Comparison of ENCODE assay signal across 9 cellular contexts in the genomic region with DNA sequence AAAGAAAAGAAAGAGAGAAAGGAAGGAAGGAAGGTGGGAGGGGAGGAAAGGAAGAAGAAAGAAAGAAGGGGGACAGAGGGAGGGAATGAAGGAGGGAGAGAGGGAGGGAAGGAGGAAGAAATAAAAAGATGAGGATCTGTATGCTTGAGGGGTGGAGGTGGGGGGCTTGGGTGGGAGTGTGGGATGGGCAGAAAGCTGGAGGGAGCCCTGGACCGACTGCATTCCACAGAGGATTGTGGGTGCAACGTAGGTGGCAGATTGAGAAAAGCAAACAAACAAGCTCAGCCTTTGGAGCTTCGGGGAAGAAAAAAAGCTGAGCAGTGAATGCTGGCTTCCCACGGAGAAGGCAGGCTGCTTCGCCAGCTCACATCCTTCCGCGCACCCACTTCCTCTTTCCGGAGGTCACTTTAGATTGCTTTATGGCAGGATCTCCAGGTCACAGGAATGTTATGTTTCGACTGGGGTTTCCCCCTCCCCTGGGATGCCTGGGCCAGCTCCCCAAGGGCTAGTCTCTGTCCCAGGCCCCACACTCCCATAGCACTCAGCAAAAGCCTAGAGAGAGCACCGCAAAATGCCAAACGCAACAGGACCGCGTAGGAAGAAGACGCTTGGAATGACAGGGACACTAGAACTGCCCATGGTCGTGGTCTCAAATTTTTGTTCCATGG. TPM values are rescaled to one million over a fixed set of nuclear protein-coding genes. Genes with fewer than 3 reads are reported as not detected.
DNase-seq lines count a peak whose midpoint lies in the region; ATAC-seq and TF ChIP-seq lines count a peak whose summit lies in the region.
"Had no signal": no experiment of that assay in that cellular context is flagged by ENCODE, and none has a peak within 500 bp of the region (broad histone marks: within the 10 kb centered on the region; RNA-seq: fewer than 3 reads in every experiment).

No MANE protein-coding gene starts in this region.

- no peak overlapping the region for H3K27ac ChIP-seq in iPS-18a (ENCODE audit: low read length)
- no peak overlapping the region for H3K27ac ChIP-seq in gastrocnemius medialis

- H3K9me3 ChIP-seq in iPS-18a (ENCODE audit: control insufficient read depth, low read depth, low read length) (no peaks in the 10 kb centered on the region), gastrocnemius medialis (no peaks in the 10 kb centered on the region)
- H3K9me3 ChIP-seq: uterus had no signal

- peak overlapping the region; percentile 39 for H3K4me3 ChIP-seq in iPS-18a (ENCODE audit: low read length)
- H3K4me3 ChIP-seq in gastrocnemius medialis = peak overlapping the region in 3 of 4 donors; percentile 17 to 31 (median 27)

- H3K27me3 Mint-ChIP-seq in T-helper 1 cell treated with Interleukin-12 subunit alpha and Interleukin-12 subunit beta and Interleukin-4 antibody, amounts not matched to agents 30 μg/mL and 1 μg/mL, for 36 hours (ENCODE audit: low read depth) = no peaks in the 10 kb centered on the region
- peaks cover 3% of the 10 kb centered on the region for H3K27me3 Mint-ChIP-seq in brain

- intact Hi-C loops in gastrocnemius medialis (cut with DNase I; ENCODE audit: low total_unique reads) = no loop called here

- H3K4me1 Mint-ChIP-seq in T-helper 1 cell treated with Interleukin-12 subunit alpha and Interleukin-12 subunit beta and Interleukin-4 antibody, amounts not matched to agents 30 μg/mL and 1 μg/mL, for 36 hours (ENCODE audit: low read depth) = peaks cover 13% of the 10 kb centered on the region
- peaks cover 18% of the 10 kb centered on the region for H3K4me1 Mint-ChIP-seq in brain

- TF ChIP-seq CTCF in brain (conservative IDR thresholded peaks at IDR 0.05) = no peak
- no peak for TF ChIP-seq CTCF in gastrocnemius medialis (IDR thresholded peaks at IDR 0.05 in 4 of 5, conservative IDR thresholded peaks at IDR 0.05 in 1 of 5)

- H3K36me3 ChIP-seq in iPS-18a (ENCODE audit: control insufficient read depth, low read depth, low read length) (no peaks in the 10 kb centered on the region), gastrocnemius medialis (no peaks in the 10 kb centered on the region)
- H3K36me3 ChIP-seq: uterus had no signal

- no peaks in the 10 kb centered on the region for H3K27me3 ChIP-seq in iPS-18a (ENCODE audit: control insufficient read depth, insufficient read depth, low read length)
- no peaks in the 10 kb centered on the region for H3K27me3 ChIP-seq in gastrocnemius medialis
- H3K27me3 ChIP-seq: uterus had no signal

- ATAC-seq in gastrocnemius medialis = no peak
- ATAC-seq in GM21360 (IDR thresholded peaks at IDR 0.05; ENCODE audit: unreplicated experiment) = no peak
- no peak for ATAC-seq in GM21717 (IDR thresholded peaks at IDR 0.05; ENCODE audit: unreplicated experiment)

- no peak for TF ChIP-seq POLR2A in gastrocnemius medialis (IDR thresholded peaks at IDR 0.05)

- no peak overlapping the region for H3K9ac ChIP-seq in iPS-18a (ENCODE audit: low read length)

- DNase-seq in T-helper 1 cell (no peak), NCI-H2227 (lab: John Stamatoyannopoulos, UW; ENCODE audit: unreplicated experiment) (peak; percentile 53), gastrocnemius medialis (peak; percentile 4 to 13)

- no peaks in the 10 kb centered on the region for H3K36me3 Mint-ChIP-seq in T-helper 1 cell treated with Interleukin-12 subunit alpha and Interleukin-12 subunit beta and Interleukin-4 antibody, amounts not matched to agents 30 μg/mL and 1 μg/mL, for 36 hours (ENCODE audit: low read depth)
- H3K36me3 Mint-ChIP-seq in brain = no peaks in the 10 kb centered on the region

- H3K27ac Mint-ChIP-seq in T-helper 1 cell treated with Interleukin-12 subunit alpha and Interleukin-12 subunit beta and Interleukin-4 antibody, amounts not matched to agents 30 μg/mL and 1 μg/mL, for 36 hours = peak overlapping the region; percentile 68
- H3K27ac Mint-ChIP-seq in brain = peak overlapping the region; percentile 61 to 92 (median 79)

- peak overlapping the region; percentile 57 for H3K4me3 Mint-ChIP-seq in T-helper 1 cell treated with Interleukin-12 subunit alpha and Interleukin-12 subunit beta and Interleukin-4 antibody, amounts not matched to agents 30 μg/mL and 1 μg/mL, for 36 hours
- H3K4me3 Mint-ChIP-seq in brain = peak overlapping the region; percentile 43 to 72 (median 59)

- no peaks in the 10 kb centered on the region for H3K9me3 Mint-ChIP-seq in T-helper 1 cell treated with Interleukin-12 subunit alpha and Interleukin-12 subunit beta and Interleukin-4 antibody, amounts not matched to agents 30 μg/mL and 1 μg/mL, for 36 hours
- H3K9me3 Mint-ChIP-seq in brain = no peaks in the 10 kb centered on the region

- in situ Hi-C loops in gastrocnemius medialis (cut with MboI; ENCODE audit: low sequenced_read_pairs in 4 of 4) = no loop called here

- H3K4me1 ChIP-seq in iPS-18a (ENCODE audit: control insufficient read depth, low read depth, low read length) (peaks cover 5% of the 10 kb centered on the region), gastrocnemius medialis (peaks cover 4 to 5% of the 10 kb centered on the region in 2 donors)
- H3K4me1 ChIP-seq: uterus had no signal

RNA-seq across cellular contexts. Expression of a gene that starts 20.7 kb away (rescaled TPM):
- polyA plus RNA-seq in brain (ENCODE audit: insufficient read depth, low read depth, low replicate concordance) = 16.4 TPM
- 10 to 100 TPM; 11.1 to 20.7 (median 12.5) TPM for total RNA-seq in gastrocnemius medialis

Comparison
In these comparisons a context has a peak if more than half of its experiments do, and no peak if none do; other contexts are left out.
1. DNase-seq: peak in NCI-H2227 (single experiment) and gastrocnemius medialis (2 of 2); none in T-helper 1 cell (0 of 5).